In genomic region chr5:37272564-37272963, GRCh38 we compare ENCODE assay signal across 1 cellular context.
TF ChIP-seq lines count a peak whose summit lies in the region.

No MANE protein-coding gene starts in this region.

TF ChIP-seq in IMR-90, 13 proteins besides CTCF, POLR2A, EP300 and RAD21 (continued from another document):
- TF ChIP-seq ELK1 (IDR thresholded peaks at IDR 0.05; ENCODE audit: borderline replicate concordance, low read depth, low read length) (no peak), RFX5 (IDR thresholded peaks at IDR 0.05; ENCODE audit: low read depth, low read length) (no peak), FOS (IDR thresholded peaks at IDR 0.05; ENCODE audit: low read depth, low read length) (no peak), MAFK (IDR thresholded peaks at IDR 0.05; ENCODE audit: low read depth, low read length) (no peak)
